Comparison of ENCODE assay signal across 10 cellular contexts in the genomic region with DNA sequence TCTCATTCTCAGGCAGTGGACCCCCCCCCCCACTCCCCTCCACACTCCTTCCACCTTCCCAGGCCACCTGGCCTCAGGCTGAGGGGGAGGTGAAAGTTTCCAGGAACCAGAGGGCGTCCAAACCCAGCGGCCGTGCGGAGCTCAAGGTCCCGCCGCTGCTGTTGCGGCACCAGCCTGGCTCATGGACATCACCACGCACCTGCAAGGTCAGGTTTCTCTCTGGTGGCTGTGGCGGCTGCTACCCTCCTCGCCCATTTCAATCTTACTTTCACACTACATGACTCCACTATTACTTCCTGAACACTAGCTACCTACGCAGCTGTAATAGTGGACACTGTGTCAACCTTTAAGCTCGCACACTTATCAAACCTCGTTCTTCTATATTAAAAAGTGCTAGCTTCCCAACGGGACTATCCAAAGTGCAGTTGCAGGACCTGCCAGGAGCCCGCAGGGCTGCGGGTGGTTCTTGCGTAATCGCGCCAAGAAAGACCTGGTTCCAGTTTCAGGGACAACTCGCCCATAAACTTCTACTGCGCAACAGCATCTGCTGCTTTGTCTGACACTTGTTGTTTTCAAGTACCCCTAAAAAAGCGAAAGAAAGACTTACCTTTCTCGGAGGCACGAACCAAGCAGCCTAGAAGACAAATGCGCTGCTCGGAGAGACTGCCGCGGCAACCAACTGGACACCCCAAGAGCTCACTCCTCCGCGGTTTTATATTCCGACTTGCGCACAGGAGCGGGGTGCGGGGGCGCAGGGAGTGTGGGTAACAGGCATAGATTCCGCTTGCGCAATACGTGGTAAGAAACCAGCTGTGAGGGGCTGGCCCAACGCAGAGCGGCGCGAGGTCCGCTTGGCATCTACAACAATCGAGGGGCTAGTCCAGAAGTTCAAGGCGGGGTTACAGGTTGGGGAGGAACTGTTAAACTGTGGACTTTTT. TPM values are rescaled to one million over a fixed set of nuclear protein-coding genes. Genes with fewer than 3 reads are reported as not detected.
DNase-seq lines count a peak whose midpoint lies in the region; ATAC-seq and TF ChIP-seq lines count a peak whose summit lies in the region.
"Had no signal": no experiment of that assay in that cellular context is flagged by ENCODE, and none has a peak within 500 bp of the region (broad histone marks: within the 10 kb centered on the region; RNA-seq: fewer than 3 reads in every experiment).

A gene with protein sequence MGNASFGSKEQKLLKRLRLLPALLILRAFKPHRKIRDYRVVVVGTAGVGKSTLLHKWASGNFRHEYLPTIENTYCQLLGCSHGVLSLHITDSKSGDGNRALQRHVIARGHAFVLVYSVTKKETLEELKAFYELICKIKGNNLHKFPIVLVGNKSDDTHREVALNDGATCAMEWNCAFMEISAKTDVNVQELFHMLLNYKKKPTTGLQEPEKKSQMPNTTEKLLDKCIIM (minus strand): TSS at position 687 of the 938 bp plus-strand sequence. CDS start 3,330 bp downstream, outside the sequence.

- peak within 1 kb of the TSS; percentile 30 for H3K4me3 Mint-ChIP-seq in activated T-helper 2 cell treated with anti-CD3 and anti-CD28 coated beads, Interferon-gamma antibody, Interleukin-2, Interleukin-4, amounts not matched to agents 10 μg/mL and 5 μg/mL and 100 μg/mL, durations not matched to agents 14 hours and 24 hours and 36 hours (ENCODE audit: low read depth)

- H3K4me1 ChIP-seq in cardiac muscle cell (ENCODE audit: low read depth) = peaks cover 4% of the 10 kb centered on the region
- H3K4me1 ChIP-seq in rectal smooth muscle tissue (ENCODE audit: control insufficient read depth, insufficient read depth, low read length) = no peaks in the 10 kb centered on the region

- no peaks in the 10 kb centered on the region for H3K36me3 Mint-ChIP-seq in activated T-helper 2 cell treated with anti-CD3 and anti-CD28 coated beads, Interferon-gamma antibody, Interleukin-2, Interleukin-4, amounts not matched to agents 10 μg/mL and 5 μg/mL and 100 μg/mL, durations not matched to agents 14 hours and 24 hours and 36 hours (ENCODE audit: low read depth)

- H3K9me3 ChIP-seq in cardiac muscle cell (ENCODE audit: low read depth) = no peaks in the 10 kb centered on the region

- H3K27ac ChIP-seq in cardiac muscle cell (no peak within 1 kb of the TSS), rectal smooth muscle tissue (ENCODE audit: low read depth, low read length) (no peak within 1 kb of the TSS)

- no peak within 1 kb of the TSS for H3K9ac ChIP-seq in rectal smooth muscle tissue (ENCODE audit: low read length)

- peaks cover 5% of the 10 kb centered on the region for H3K4me1 Mint-ChIP-seq in activated T-helper 2 cell treated with anti-CD3 and anti-CD28 coated beads, Interferon-gamma antibody, Interleukin-2, Interleukin-4, amounts not matched to agents 10 μg/mL and 5 μg/mL and 100 μg/mL, durations not matched to agents 14 hours and 24 hours and 36 hours (ENCODE audit: low read depth)

- no peak within 1 kb of the TSS for H3K27ac Mint-ChIP-seq in activated T-helper 2 cell treated with anti-CD3 and anti-CD28 coated beads, Interferon-gamma antibody, Interleukin-2, Interleukin-4, amounts not matched to agents 10 μg/mL and 5 μg/mL and 100 μg/mL, durations not matched to agents 14 hours and 24 hours and 36 hours

- H3K4me3 ChIP-seq in cardiac muscle cell (peak within 1 kb of the TSS; percentile 22), rectal smooth muscle tissue (ENCODE audit: low read length) (peak within 1 kb of the TSS; percentile 23)

- no peaks in the 10 kb centered on the region for H3K9me3 Mint-ChIP-seq in activated T-helper 2 cell treated with anti-CD3 and anti-CD28 coated beads, Interferon-gamma antibody, Interleukin-2, Interleukin-4, amounts not matched to agents 10 μg/mL and 5 μg/mL and 100 μg/mL, durations not matched to agents 14 hours and 24 hours and 36 hours

- no peak for TF ChIP-seq CTCF in cardiac muscle cell (IDR thresholded peaks at IDR 0.05; ENCODE audit: low read depth, low read length)

- peaks cover 34% of the 10 kb centered on the region for H3K27me3 Mint-ChIP-seq in activated T-helper 2 cell treated with anti-CD3 and anti-CD28 coated beads, Interferon-gamma antibody, Interleukin-2, Interleukin-4, amounts not matched to agents 10 μg/mL and 5 μg/mL and 100 μg/mL, durations not matched to agents 14 hours and 24 hours and 36 hours (ENCODE audit: low read depth)

- DNase-seq in GM04504 (ENCODE audit: low read depth) = peak; percentile 3
- no peak for DNase-seq in activated T-helper 2 cell treated with anti-CD3 and anti-CD28 coated beads, Interferon-gamma antibody, Interleukin-2, Interleukin-4, amounts not matched to agents 10 μg/mL and 5 μg/mL and 100 μg/mL, durations not matched to agents 14 hours and 24 hours and 36 hours (ENCODE audit: low spot score)
- peak; percentile 11 to 67 for DNase-seq in cardiac muscle cell (ENCODE audit: low read depth in 1 of 2, low spot score in 1 of 2)
- no peak for DNase-seq in ecto neural progenitor cell (ENCODE audit: low spot score)
- no peak for DNase-seq in NCI-H2081 (lab: John Stamatoyannopoulos, UW)
- DNase-seq: effector CD4-positive, alpha-beta T cell; NCI-H1694 had no signal

- intact Hi-C loops in activated T-helper 2 cell treated with anti-CD3 and anti-CD28 coated beads, Interferon-gamma antibody, Interleukin-2, Interleukin-4, amounts not matched to agents 10 μg/mL and 5 μg/mL and 100 μg/mL, durations not matched to agents 14 hours and 24 hours and 36 hours (cut with micrococcal nuclease) = loop anchor here (5.0 kb wide), 1 partner anchor 218 kb away; a partner anchor contains a TSS

- no peaks in the 10 kb centered on the region for H3K36me3 ChIP-seq in cardiac muscle cell
- H3K36me3 ChIP-seq in rectal smooth muscle tissue (ENCODE audit: control insufficient read depth, insufficient read depth, low read length) = no peaks in the 10 kb centered on the region

- ATAC-seq in HG02840 (IDR thresholded peaks at IDR 0.05; ENCODE audit: low FRiP score, unreplicated experiment) (no peak), HG03342 (IDR thresholded peaks at IDR 0.05; ENCODE audit: unreplicated experiment) (no peak)

- H3K27me3 ChIP-seq in cardiac muscle cell (peaks cover 71% of the 10 kb centered on the region), rectal smooth muscle tissue (ENCODE audit: control insufficient read depth, insufficient read depth, low read length) (no peaks in the 10 kb centered on the region)

RNA-seq across cellular contexts. Expression of the gene that starts here (rescaled TPM):
- total RNA-seq in activated T-helper 2 cell treated with anti-CD3 and anti-CD28 coated beads, Interferon-gamma antibody, Interleukin-2, Interleukin-4, amounts not matched to agents 10 μg/mL and 5 μg/mL and 100 μg/mL, durations not matched to agents 14 hours and 24 hours and 36 hours = 0.21 and 0.32 TPM in 2 replicates
- 3.4 and 8.7 TPM in 2 replicates for total RNA-seq in cardiac muscle cell
- polyA plus RNA-seq in cardiac muscle cell = 5.0 and 12.3 TPM in 2 replicates

Comparison
In these comparisons a context has a peak if more than half of its experiments do, and no peak if none do; other contexts are left out.
1. DNase-seq: peak in GM04504 (single experiment) and cardiac muscle cell (2 of 2); none in activated T-helper 2 cell treated with anti-CD3 and anti-CD28 coated beads, Interferon-gamma antibody, Interleukin-2, Interleukin-4, amounts not matched to agents 10 μg/mL and 5 μg/mL and 100 μg/mL, durations not matched to agents 14 hours and 24 hours and 36 hours (single experiment), ecto neural progenitor cell (single experiment) and NCI-H2081 (0 of 2).